1 cellular context compared by ENCODE assay signal in the genomic region with DNA sequence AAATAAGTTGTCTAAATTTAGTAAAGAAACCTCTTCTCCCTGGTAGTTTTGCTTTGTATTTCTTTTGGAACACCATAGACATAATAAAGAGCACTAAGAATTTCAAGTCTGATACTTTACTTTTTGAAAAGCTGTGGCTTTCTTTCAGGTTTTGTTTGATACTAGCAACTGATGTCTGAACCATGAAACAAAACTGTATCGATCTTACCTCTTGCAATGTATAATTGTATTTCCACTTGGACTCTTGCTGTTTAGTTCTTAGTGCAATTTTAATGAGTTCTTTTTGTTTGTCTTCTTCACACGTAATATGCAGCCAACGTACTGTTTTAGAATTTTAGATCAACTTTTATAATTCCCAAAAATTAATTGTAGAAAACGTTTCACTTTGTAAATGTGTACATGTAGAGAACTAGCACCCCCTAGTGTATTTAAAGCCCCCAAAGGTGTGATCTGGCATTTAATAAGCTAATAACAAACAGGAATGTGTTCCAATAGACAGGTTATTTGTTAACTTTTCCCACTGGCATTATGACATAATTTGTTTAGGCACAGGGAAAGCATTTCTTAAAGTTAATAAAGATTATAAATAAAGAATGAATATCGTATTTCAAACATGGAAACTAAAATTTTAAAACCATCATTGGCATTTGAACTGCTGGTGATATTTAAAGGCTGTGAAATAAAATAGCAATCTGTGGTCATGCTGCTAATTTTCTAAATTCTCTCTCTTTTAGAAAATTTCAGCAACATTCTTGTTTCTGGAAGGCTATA.
TF ChIP-seq lines count a peak whose summit lies in the region.

No MANE protein-coding gene starts in this region.

TF ChIP-seq in SK-N-SH treated with all-trans-retinoic acid at 6 μM for 48 hours, 23 proteins besides CTCF, POLR2A, EP300 and RAD21 (continued from another document):
- TF ChIP-seq, protein P1, sequence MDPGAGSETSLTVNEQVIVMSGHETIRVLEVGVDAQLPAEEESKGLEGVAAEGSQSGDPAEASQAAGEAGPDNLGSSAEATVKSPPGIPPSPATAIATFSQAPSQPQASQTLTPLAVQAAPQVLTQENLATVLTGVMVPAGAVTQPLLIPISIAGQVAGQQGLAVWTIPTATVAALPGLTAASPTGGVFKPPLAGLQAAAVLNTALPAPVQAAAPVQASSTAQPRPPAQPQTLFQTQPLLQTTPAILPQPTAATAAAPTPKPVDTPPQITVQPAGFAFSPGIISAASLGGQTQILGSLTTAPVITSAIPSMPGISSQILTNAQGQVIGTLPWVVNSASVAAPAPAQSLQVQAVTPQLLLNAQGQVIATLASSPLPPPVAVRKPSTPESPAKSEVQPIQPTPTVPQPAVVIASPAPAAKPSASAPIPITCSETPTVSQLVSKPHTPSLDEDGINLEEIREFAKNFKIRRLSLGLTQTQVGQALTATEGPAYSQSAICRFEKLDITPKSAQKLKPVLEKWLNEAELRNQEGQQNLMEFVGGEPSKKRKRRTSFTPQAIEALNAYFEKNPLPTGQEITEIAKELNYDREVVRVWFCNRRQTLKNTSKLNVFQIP (CRISPR knock-in tag; IDR thresholded peaks at IDR 0.05; ENCODE audit: borderline replicate concordance, low read depth), result no peak
- TF ChIP-seq ZNF70 (CRISPR knock-in tag; IDR thresholded peaks at IDR 0.05) (no peak), SNAI2 (CRISPR knock-in tag; IDR thresholded peaks at IDR 0.05) (no peak), ISL1 (CRISPR knock-in tag; IDR thresholded peaks at IDR 0.05) (no peak), BACH2 (CRISPR knock-in tag; IDR thresholded peaks at IDR 0.05; ENCODE audit: borderline replicate concordance) (no peak), ESRRG (CRISPR knock-in tag; IDR thresholded peaks at IDR 0.05) (no peak)
- TF ChIP-seq, protein P2, sequence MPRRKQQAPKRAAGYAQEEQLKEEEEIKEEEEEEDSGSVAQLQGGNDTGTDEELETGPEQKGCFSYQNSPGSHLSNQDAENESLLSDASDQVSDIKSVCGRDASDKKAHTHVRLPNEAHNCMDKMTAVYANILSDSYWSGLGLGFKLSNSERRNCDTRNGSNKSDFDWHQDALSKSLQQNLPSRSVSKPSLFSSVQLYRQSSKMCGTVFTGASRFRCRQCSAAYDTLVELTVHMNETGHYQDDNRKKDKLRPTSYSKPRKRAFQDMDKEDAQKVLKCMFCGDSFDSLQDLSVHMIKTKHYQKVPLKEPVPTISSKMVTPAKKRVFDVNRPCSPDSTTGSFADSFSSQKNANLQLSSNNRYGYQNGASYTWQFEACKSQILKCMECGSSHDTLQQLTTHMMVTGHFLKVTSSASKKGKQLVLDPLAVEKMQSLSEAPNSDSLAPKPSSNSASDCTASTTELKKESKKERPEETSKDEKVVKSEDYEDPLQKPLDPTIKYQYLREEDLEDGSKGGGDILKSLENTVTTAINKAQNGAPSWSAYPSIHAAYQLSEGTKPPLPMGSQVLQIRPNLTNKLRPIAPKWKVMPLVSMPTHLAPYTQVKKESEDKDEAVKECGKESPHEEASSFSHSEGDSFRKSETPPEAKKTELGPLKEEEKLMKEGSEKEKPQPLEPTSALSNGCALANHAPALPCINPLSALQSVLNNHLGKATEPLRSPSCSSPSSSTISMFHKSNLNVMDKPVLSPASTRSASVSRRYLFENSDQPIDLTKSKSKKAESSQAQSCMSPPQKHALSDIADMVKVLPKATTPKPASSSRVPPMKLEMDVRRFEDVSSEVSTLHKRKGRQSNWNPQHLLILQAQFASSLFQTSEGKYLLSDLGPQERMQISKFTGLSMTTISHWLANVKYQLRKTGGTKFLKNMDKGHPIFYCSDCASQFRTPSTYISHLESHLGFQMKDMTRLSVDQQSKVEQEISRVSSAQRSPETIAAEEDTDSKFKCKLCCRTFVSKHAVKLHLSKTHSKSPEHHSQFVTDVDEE (CRISPR knock-in tag; IDR thresholded peaks at IDR 0.05), result no peak
- TF ChIP-seq, protein P3, sequence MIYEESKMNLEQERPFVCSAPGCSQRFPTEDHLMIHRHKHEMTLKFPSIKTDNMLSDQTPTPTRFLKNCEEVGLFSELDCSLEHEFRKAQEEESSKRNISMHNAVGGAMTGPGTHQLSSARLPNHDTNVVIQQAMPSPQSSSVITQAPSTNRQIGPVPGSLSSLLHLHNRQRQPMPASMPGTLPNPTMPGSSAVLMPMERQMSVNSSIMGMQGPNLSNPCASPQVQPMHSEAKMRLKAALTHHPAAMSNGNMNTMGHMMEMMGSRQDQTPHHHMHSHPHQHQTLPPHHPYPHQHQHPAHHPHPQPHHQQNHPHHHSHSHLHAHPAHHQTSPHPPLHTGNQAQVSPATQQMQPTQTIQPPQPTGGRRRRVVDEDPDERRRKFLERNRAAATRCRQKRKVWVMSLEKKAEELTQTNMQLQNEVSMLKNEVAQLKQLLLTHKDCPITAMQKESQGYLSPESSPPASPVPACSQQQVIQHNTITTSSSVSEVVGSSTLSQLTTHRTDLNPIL (CRISPR knock-in tag; IDR thresholded peaks at IDR 0.05; ENCODE audit: low read depth), result no peak
- TF ChIP-seq, protein P4, sequence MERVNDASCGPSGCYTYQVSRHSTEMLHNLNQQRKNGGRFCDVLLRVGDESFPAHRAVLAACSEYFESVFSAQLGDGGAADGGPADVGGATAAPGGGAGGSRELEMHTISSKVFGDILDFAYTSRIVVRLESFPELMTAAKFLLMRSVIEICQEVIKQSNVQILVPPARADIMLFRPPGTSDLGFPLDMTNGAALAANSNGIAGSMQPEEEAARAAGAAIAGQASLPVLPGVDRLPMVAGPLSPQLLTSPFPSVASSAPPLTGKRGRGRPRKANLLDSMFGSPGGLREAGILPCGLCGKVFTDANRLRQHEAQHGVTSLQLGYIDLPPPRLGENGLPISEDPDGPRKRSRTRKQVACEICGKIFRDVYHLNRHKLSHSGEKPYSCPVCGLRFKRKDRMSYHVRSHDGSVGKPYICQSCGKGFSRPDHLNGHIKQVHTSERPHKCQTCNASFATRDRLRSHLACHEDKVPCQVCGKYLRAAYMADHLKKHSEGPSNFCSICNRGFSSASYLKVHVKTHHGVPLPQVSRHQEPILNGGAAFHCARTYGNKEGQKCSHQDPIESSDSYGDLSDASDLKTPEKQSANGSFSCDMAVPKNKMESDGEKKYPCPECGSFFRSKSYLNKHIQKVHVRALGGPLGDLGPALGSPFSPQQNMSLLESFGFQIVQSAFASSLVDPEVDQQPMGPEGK (CRISPR knock-in tag; IDR thresholded peaks at IDR 0.05; ENCODE audit: borderline replicate concordance), result no peak
